Comparison of ENCODE assay signal across 8 cellular contexts in genomic region chr3:170868577-170869239, GRCh38. TPM values are rescaled to one million over a fixed set of nuclear protein-coding genes. Genes with fewer than 3 reads are reported as not detected.
DNase-seq lines count a peak whose midpoint lies in the region; ATAC-seq and TF ChIP-seq lines count a peak whose summit lies in the region.

No MANE protein-coding gene starts in this region.

- H2AFZ ChIP-seq in DND-41 (ENCODE audit: low read depth, low read length): no peak overlapping the region

- intact Hi-C loops in ovary (cut with DNase I): loop anchor here in 1 of 4 donors (10.0 kb wide), 1 partner anchor 684 kb away; the partner anchor contains the start of gene PHC3

- peaks cover 32% of the 10 kb centered on the region for H3K4me1 ChIP-seq in DND-41 (ENCODE audit: insufficient read depth, low read length)
- peaks cover 0 to 23% (median 9%) of the 10 kb centered on the region in 4 donors for H3K4me1 ChIP-seq in Peyer's patch
- H3K4me1 ChIP-seq in endocrine pancreas (ENCODE audit: control insufficient read depth, insufficient read depth, low read length): peaks cover 5% of the 10 kb centered on the region
- H3K4me1 ChIP-seq in ovary (ENCODE audit: insufficient read depth): peaks cover 4% of the 10 kb centered on the region

- H3K9ac ChIP-seq in DND-41 (ENCODE audit: low read depth, low read length) (peak overlapping the region; percentile 76), endocrine pancreas (ENCODE audit: control insufficient read depth, insufficient read depth, low read length) (no peak overlapping the region)

- H3K9me3 ChIP-seq in DND-41 (ENCODE audit: insufficient read depth, low read length, severe bottlenecking) (no peaks in the 10 kb centered on the region), Peyer's patch (no peaks in the 10 kb centered on the region), endocrine pancreas (ENCODE audit: control insufficient read depth, low read length) (no peaks in the 10 kb centered on the region), ovary (no peaks in the 10 kb centered on the region)

- ATAC-seq in DND-41 (ENCODE audit: insufficient read depth, low read depth): no peak
- ATAC-seq in GM18511 (IDR thresholded peaks at IDR 0.05; ENCODE audit: unreplicated experiment): no peak

- H3K4me3 ChIP-seq in DND-41 (ENCODE audit: low read depth in 1 of 2, low read length in 2 of 2) (peak overlapping the region; percentile 75 to 77), Peyer's patch (peak overlapping the region; percentile 53 to 71 (median 68)), endocrine pancreas (ENCODE audit: control insufficient read depth, insufficient read depth, low read length) (peak overlapping the region; percentile 87), ovary (peak overlapping the region; percentile 82)

- no peak for DNase-seq in DND-41
- DNase-seq in Peyer's patch: no peak
- peak in 2 of 5 donors; percentile 22 to 28 for DNase-seq in ovary
- no peak for DNase-seq in amygdala (lab: John Stamatoyannopoulos, UW)
- DNase-seq in DMS 273 (lab: John Stamatoyannopoulos, UW; ENCODE audit: unreplicated experiment): no peak
- DNase-seq in HUDEP-2 (lab: John Stamatoyannopoulos, UW; ENCODE audit: unreplicated experiment in 76 of 76): no peak

- TF ChIP-seq EP300 in ovary (IDR thresholded peaks at IDR 0.05): no peak

- H3K36me3 ChIP-seq in DND-41 (ENCODE audit: insufficient read depth, low read length): peaks cover 40% of the 10 kb centered on the region
- H3K36me3 ChIP-seq in Peyer's patch: peaks cover 0 to 29% (median 0%) of the 10 kb centered on the region in 3 donors
- H3K36me3 ChIP-seq in endocrine pancreas (ENCODE audit: control insufficient read depth, insufficient read depth, low read length): peaks cover 2% of the 10 kb centered on the region
- H3K36me3 ChIP-seq in ovary: no peaks in the 10 kb centered on the region

- H3K27ac ChIP-seq in DND-41 (ENCODE audit: low read length) (peak overlapping the region; percentile 85), Peyer's patch (peak overlapping the region in 3 of 4 donors; percentile 78 to 87 (median 87)), ovary (peak overlapping the region in 1 of 2 donors; percentile 82)

- WGBS in ovary, 3 donors: 87 to 89% (median 88%) methylated on average over 9 of the region's 9 CpGs

- no peaks in the 10 kb centered on the region for H3K27me3 ChIP-seq in DND-41 (ENCODE audit: insufficient read depth, low read length, poor library complexity)
- no peaks in the 10 kb centered on the region for H3K27me3 ChIP-seq in Peyer's patch
- no peaks in the 10 kb centered on the region for H3K27me3 ChIP-seq in endocrine pancreas (ENCODE audit: control insufficient read depth, insufficient read depth, low read length)
- H3K27me3 ChIP-seq in ovary: no peaks in the 10 kb centered on the region

- no peak for TF ChIP-seq POLR2A in Peyer's patch (IDR thresholded peaks at IDR 0.05)
- no peak for TF ChIP-seq POLR2A in ovary (IDR thresholded peaks at IDR 0.05)

- peak overlapping the region; percentile 75 for H3K4me2 ChIP-seq in DND-41 (ENCODE audit: insufficient read depth, low read length)

- no peak for TF ChIP-seq CTCF in DND-41 (IDR thresholded peaks at IDR 0.05; ENCODE audit: borderline replicate concordance, extremely low read depth, low read length, poor library complexity, severe bottlenecking)
- no peak for TF ChIP-seq CTCF in Peyer's patch (IDR thresholded peaks at IDR 0.05)
- TF ChIP-seq CTCF in ovary (IDR thresholded peaks at IDR 0.05): no peak

- H3K79me2 ChIP-seq in DND-41 (ENCODE audit: insufficient read depth, low read length): peaks cover 29% of the 10 kb centered on the region

- H4K20me1 ChIP-seq in DND-41 (ENCODE audit: insufficient read depth, low read length): peaks cover 24% of the 10 kb centered on the region

RNA-seq across cellular contexts. Expression of gene RPL22L1, which starts 1.3 kb away (rescaled TPM):
- total RNA-seq in Peyer's patch: 10 to 100 TPM; 27.5 to 65.2 (median 29.0) TPM
- total RNA-seq in ovary: 100 to 1,000 TPM in 2 of 7 donors, 10 to 100 TPM in 5; 41.7 to 171 (median 68.4) TPM
- polyA plus RNA-seq in ovary: 100 to 1,000 TPM in 1 of 2 donors, 10 to 100 TPM in 1; 41.7 to 105 TPM

RNA-seq across cellular contexts. Expression of gene EIF5A2, which starts 39.7 kb away (rescaled TPM):
- 1 to 10 TPM in 3 of 4 donors, under 1 TPM in 1; 0.57 to 5.0 (median 1.8) TPM for total RNA-seq in Peyer's patch
- total RNA-seq in ovary: 10 to 100 TPM in 5 of 7 donors, 1 to 10 TPM in 2; 3.3 to 19.6 (median 12.8) TPM
- polyA plus RNA-seq in ovary: 1 to 10 TPM; 3.4 to 8.4 TPM
